8 cellular contexts compared by ENCODE assay signal in the genomic region with DNA sequence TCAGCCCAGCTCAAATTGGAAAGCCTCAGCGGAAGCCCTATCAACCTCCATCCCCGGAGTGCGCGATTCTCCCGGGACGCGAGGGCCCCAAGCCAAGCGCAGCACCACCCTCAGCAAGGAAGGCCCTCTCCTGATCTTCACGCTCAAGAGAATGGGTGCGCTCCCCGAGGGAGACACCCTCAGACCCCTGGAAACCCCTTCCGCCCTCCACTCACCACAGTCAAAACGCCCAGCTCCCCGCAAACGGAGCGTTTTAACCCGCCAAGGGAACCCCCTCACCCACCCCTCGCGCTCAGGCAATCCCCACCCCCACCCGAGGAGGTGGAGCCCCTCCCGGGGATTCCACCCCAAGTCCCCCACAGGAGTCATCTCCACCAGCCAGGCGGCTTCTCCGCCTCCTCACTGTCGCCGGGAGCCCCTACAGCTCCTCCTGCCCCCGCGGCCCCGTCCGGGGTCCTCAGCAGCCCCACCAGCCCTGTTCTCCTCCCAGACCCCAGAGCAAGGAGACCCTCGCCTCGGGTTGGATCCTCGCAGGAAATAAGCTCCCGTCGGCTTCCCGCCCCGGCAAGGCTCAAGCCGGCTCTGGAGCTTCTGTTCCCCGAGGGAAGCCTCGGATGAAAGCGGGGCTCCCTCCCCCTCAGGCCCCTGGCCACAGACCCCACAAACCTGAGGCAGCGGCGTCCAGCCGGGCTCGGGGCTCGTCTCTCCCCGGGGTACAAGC. TPM values are rescaled to one million over a fixed set of nuclear protein-coding genes. Genes with fewer than 3 reads are reported as not detected.
DNase-seq lines count a peak whose midpoint lies in the region; ATAC-seq and TF ChIP-seq lines count a peak whose summit lies in the region.

No MANE protein-coding gene starts in this region.

- H3K4me3 ChIP-seq in naive thymus-derived CD4-positive, alpha-beta T cell (ENCODE audit: low read length), result peak overlapping the region; percentile 99
- H3K4me3 ChIP-seq in tibial artery, result peak overlapping the region; percentile 79 to 87

- peak overlapping the region; percentile 88 to 97 (median 94) for H3K4me3 Mint-ChIP-seq in IgD-negative memory B cell
- H3K4me3 Mint-ChIP-seq in naive thymus-derived CD4-positive, alpha-beta T cell, result peak overlapping the region; percentile 85 to 99 (median 91)

- intact Hi-C loops in naive thymus-derived CD4-positive, alpha-beta T cell (cut with micrococcal nuclease), result loop anchor here (1.0 to 10.0 kb wide), 7 partner anchors 15 to 598 kb away; a partner anchor contains a TSS
- intact Hi-C loops in tibial artery (cut with DNase I; ENCODE audit: low total_unique reads), result loop anchor here (5.0 kb wide), 1 partner anchor 37 kb away; no protein-coding TSS in a partner anchor

- H3K4me1 ChIP-seq in naive thymus-derived CD4-positive, alpha-beta T cell (ENCODE audit: control insufficient read depth in 2 of 2, insufficient read depth in 2 of 2, low read length in 2 of 2), result peaks cover 44 to 51% of the 10 kb centered on the region in 2 donors
- H3K4me1 ChIP-seq in tibial artery, result peaks cover 0 to 76% (median 67%) of the 10 kb centered on the region in 4 donors

- H3K36me3 ChIP-seq in naive thymus-derived CD4-positive, alpha-beta T cell (ENCODE audit: control insufficient read depth in 2 of 3, insufficient read depth in 3 of 3, low read length in 3 of 3), result peaks cover 0 to 13% (median 0%) of the 10 kb centered on the region in 3 experiments
- H3K36me3 ChIP-seq in tibial artery, result peaks cover 0 to 14% (median 0%) of the 10 kb centered on the region in 3 donors

- CTCF ChIA-PET in naive thymus-derived CD4-positive, alpha-beta T cell (lab: Charles Lee), result interaction anchor here (0.5 to 1.8 kb wide), 9 partner anchors 9 to 328 kb away, joined by 3 to 7 read pairs (median 4); a partner anchor contains a TSS

- no peaks in the 10 kb centered on the region for H3K27me3 ChIP-seq in naive thymus-derived CD4-positive, alpha-beta T cell (ENCODE audit: control insufficient read depth in 2 of 2, insufficient read depth in 2 of 2, low read length in 2 of 2)
- no peaks in the 10 kb centered on the region for H3K27me3 ChIP-seq in tibial artery

- POLR2A ChIA-PET in naive thymus-derived CD4-positive, alpha-beta T cell (lab: Charles Lee), result interaction anchor here (0.6 to 6.3 kb wide), 25 partner anchors 8 to 850 kb away, joined by 3 to 88 read pairs (median 5); a partner anchor contains a TSS

- peaks cover 1% of the 10 kb centered on the region for H3K27me3 Mint-ChIP-seq in IgD-negative memory B cell
- H3K27me3 Mint-ChIP-seq in naive thymus-derived CD4-positive, alpha-beta T cell, result no peaks in the 10 kb centered on the region

- H3K4me1 Mint-ChIP-seq in IgD-negative memory B cell, result peaks cover 45 to 62% (median 50%) of the 10 kb centered on the region in 3 donors
- H3K4me1 Mint-ChIP-seq in naive thymus-derived CD4-positive, alpha-beta T cell, result peaks cover 55 to 85% (median 73%) of the 10 kb centered on the region in 7 donors

- no peaks in the 10 kb centered on the region for H3K9me3 ChIP-seq in naive thymus-derived CD4-positive, alpha-beta T cell (ENCODE audit: control insufficient read depth in 2 of 3, low read length in 3 of 3)
- no peaks in the 10 kb centered on the region for H3K9me3 ChIP-seq in tibial artery

- H3K36me3 Mint-ChIP-seq in IgD-negative memory B cell, result peaks cover 3% of the 10 kb centered on the region
- H3K36me3 Mint-ChIP-seq in naive thymus-derived CD4-positive, alpha-beta T cell, result peaks cover 0 to 19% (median 10%) of the 10 kb centered on the region in 5 donors

- DNase-seq in activated CD8-positive, alpha-beta memory T cell treated with anti-CD3 and anti-CD28 coated beads, Interleukin-2, amount 50 U/mL, for 48 hours, result peak; percentile 72
- DNase-seq in erythroblast (lab: John Stamatoyannopoulos, UW) (peak; percentile 32 to 57), tibial artery (no peak)
- peak; percentile 24 to 75 (median 44) for DNase-seq in naive thymus-derived CD4-positive, alpha-beta T cell

- ATAC-seq in GM19043 (IDR thresholded peaks at IDR 0.05; ENCODE audit: low read depth, unreplicated experiment) (peak; percentile 2), HG03469 (IDR thresholded peaks at IDR 0.05; ENCODE audit: unreplicated experiment) (no peak), HG03095 (IDR thresholded peaks at IDR 0.05; ENCODE audit: unreplicated experiment) (no peak)
- ATAC-seq in naive thymus-derived CD4-positive, alpha-beta T cell, result peak; percentile 54

- H3K27ac Mint-ChIP-seq in IgD-negative memory B cell, result peak overlapping the region; percentile 91 to 98 (median 96)
- peak overlapping the region; percentile 93 to 99 (median 95) for H3K27ac Mint-ChIP-seq in naive thymus-derived CD4-positive, alpha-beta T cell

- H3K9me3 Mint-ChIP-seq in IgD-negative memory B cell, result no peaks in the 10 kb centered on the region
- H3K9me3 Mint-ChIP-seq in naive thymus-derived CD4-positive, alpha-beta T cell, result no peaks in the 10 kb centered on the region

- H3K27ac ChIP-seq in naive thymus-derived CD4-positive, alpha-beta T cell (ENCODE audit: low read depth, low read length), result peak overlapping the region; percentile 99
- peak overlapping the region; percentile 88 to 90 for H3K27ac ChIP-seq in tibial artery

- TF ChIP-seq POLR2A in erythroblast (IDR thresholded peaks at IDR 0.05; ENCODE audit: low read length), result no peak

- no peak for TF ChIP-seq CTCF in tibial artery (IDR thresholded peaks at IDR 0.05)

RNA-seq across cellular contexts. Expression of a gene that starts 0.5 kb away (rescaled TPM):
- 46.9 TPM for polyA plus RNA-seq in IgD-negative memory B cell
- 100 to 1,000 TPM; 127 to 230 (median 191) TPM for total RNA-seq in naive thymus-derived CD4-positive, alpha-beta T cell
- 10 to 100 TPM; 24.8 to 45.1 TPM for polyA plus RNA-seq in naive thymus-derived CD4-positive, alpha-beta T cell

RNA-seq across cellular contexts. Expression of a gene that starts 16.2 kb away (rescaled TPM):
- polyA plus RNA-seq in IgD-negative memory B cell, result 727 TPM
- 100 to 1,000 TPM; 217 to 476 (median 267) TPM for total RNA-seq in naive thymus-derived CD4-positive, alpha-beta T cell
- polyA plus RNA-seq in naive thymus-derived CD4-positive, alpha-beta T cell, result 100 to 1,000 TPM; 658 to 688 TPM

RNA-seq across cellular contexts. Expression of a gene that starts 58.5 kb away (rescaled TPM):
- 246 TPM for polyA plus RNA-seq in IgD-negative memory B cell
- total RNA-seq in naive thymus-derived CD4-positive, alpha-beta T cell, result 100 to 1,000 TPM; 111 to 229 (median 153) TPM
- 100 to 1,000 TPM; 221 to 289 TPM for polyA plus RNA-seq in naive thymus-derived CD4-positive, alpha-beta T cell

Comparison
In these comparisons a context has a peak if more than half of its experiments do, and no peak if none do; other contexts are left out.
1. ATAC-seq: peak in GM19043 (single experiment) and naive thymus-derived CD4-positive, alpha-beta T cell (single experiment); none in HG03469 (single experiment) and HG03095 (single experiment).
2. DNase-seq: peak in activated CD8-positive, alpha-beta memory T cell treated with anti-CD3 and anti-CD28 coated beads, Interleukin-2, amount 50 U/mL, for 48 hours (single experiment), erythroblast (2 of 2) and naive thymus-derived CD4-positive, alpha-beta T cell (9 of 9); none in tibial artery (0 of 2).